In genomic region chr3:15535757-15536156, GRCh38 we compare ENCODE assay signal across 11 cellular contexts. TPM values are rescaled to one million over a fixed set of nuclear protein-coding genes. Genes with fewer than 3 reads are reported as not detected.
DNase-seq lines count a peak whose midpoint lies in the region; ATAC-seq and TF ChIP-seq lines count a peak whose summit lies in the region.
"Had no signal": no experiment of that assay in that cellular context is flagged by ENCODE, and none has a peak within 500 bp of the region (broad histone marks: within the 10 kb centered on the region; RNA-seq: fewer than 3 reads in every experiment).

No MANE protein-coding gene starts in this region.

- peaks cover 10% of the 10 kb centered on the region for H3K36me3 Mint-ChIP-seq in effector memory CD8-positive, alpha-beta T cell (ENCODE audit: insufficient read depth)

- intact Hi-C loops in colonic mucosa (cut with DNase I), result no loop called here

- no peak overlapping the region for H3K9ac ChIP-seq in colonic mucosa (ENCODE audit: low read depth in 2 of 2, low read length in 2 of 2)

- no peak overlapping the region for H3K4me3 ChIP-seq in HEK293 (ENCODE audit: low read depth, low read length)
- no peak overlapping the region for H3K4me3 ChIP-seq in colonic mucosa

- peak overlapping the region; percentile 72 to 89 for H3K4me3 Mint-ChIP-seq in effector memory CD8-positive, alpha-beta T cell

- peaks cover 53 to 65% of the 10 kb centered on the region in 2 donors for H3K4me1 Mint-ChIP-seq in effector memory CD8-positive, alpha-beta T cell (ENCODE audit: low read depth in 2 of 2)

- no peaks in the 10 kb centered on the region for H3K9me3 Mint-ChIP-seq in effector memory CD8-positive, alpha-beta T cell

- CTCF ChIA-PET in HEK293 (lab: Yijun Ruan, JAX), result interaction anchor here (1.7 kb wide), 1 partner anchor 100 kb away, joined by 3 read pairs; no protein-coding TSS in a partner anchor

- H3K4me1 ChIP-seq in HEK293 (ENCODE audit: control insufficient read depth, insufficient read depth, low read length), result no peaks in the 10 kb centered on the region
- H3K4me1 ChIP-seq in colonic mucosa, result no peaks in the 10 kb centered on the region

- H3K27ac Mint-ChIP-seq in effector memory CD8-positive, alpha-beta T cell, result peak overlapping the region; percentile 80 to 98

- H3K27me3 Mint-ChIP-seq in effector memory CD8-positive, alpha-beta T cell, result no peaks in the 10 kb centered on the region

- peak; percentile 89 for ATAC-seq in effector memory CD8-positive, alpha-beta T cell (replicated peaks)
- ATAC-seq in GM21576 (IDR thresholded peaks at IDR 0.05; ENCODE audit: unreplicated experiment), result no peak

- H3K27ac ChIP-seq in HEK293 (ENCODE audit: extremely low read depth, low read depth, low read length), result no peak overlapping the region
- H3K27ac ChIP-seq in colonic mucosa, result no peak overlapping the region

- H3K36me3 ChIP-seq in HEK293 (ENCODE audit: control insufficient read depth in 2 of 2, insufficient read depth in 1 of 2, low read length in 2 of 2) (no peaks in the 10 kb centered on the region), colonic mucosa (no peaks in the 10 kb centered on the region)

- no peaks in the 10 kb centered on the region for H3K9me3 ChIP-seq in HEK293 (ENCODE audit: control insufficient read depth, insufficient read depth, low read depth, low read length)
- no peaks in the 10 kb centered on the region for H3K9me3 ChIP-seq in colonic mucosa

- DNase-seq in activated CD4-positive, alpha-beta T cell treated with anti-CD3 and anti-CD28 coated beads, Interleukin-2, amount 50 U/mL, for 48 hours, result peak; percentile 47 to 59
- DNase-seq in effector memory CD8-positive, alpha-beta T cell, result no peak
- DNase-seq in stimulated activated CD4-positive, alpha-beta T cell treated with anti-CD3 and anti-CD28 coated beads, TNF-alpha, amount 100 ng/mL, for 4 hours (ENCODE audit: low read depth in 3 of 3), result peak in 2 of 3 experiments; percentile 27 to 37
- DNase-seq in iPS-NIHi11 (ENCODE audit: low spot score) (no peak), colonic mucosa (no peak), amygdala (lab: John Stamatoyannopoulos, UW) (no peak)
- DNase-seq: anterior cingulate cortex, NCI-H1105, SIG-M5 had no signal

- no peaks in the 10 kb centered on the region for H3K27me3 ChIP-seq in colonic mucosa

- TF ChIP-seq CTCF in HEK293 (tag by site-specific recombination; IDR thresholded peaks at IDR 0.05), result no peak
- no peak for TF ChIP-seq CTCF in colonic mucosa (IDR thresholded peaks at IDR 0.05)

- POLR2A ChIA-PET in HEK293 (lab: Yijun Ruan, JAX), result no interaction called here

TF ChIP-seq in HEK293, 187 proteins besides CTCF, POLR2A, EP300 and RAD21:
- TF ChIP-seq GFI1B (tag by site-specific recombination; IDR thresholded peaks at IDR 0.05) (no peak), ZNF549 (tag by site-specific recombination; IDR thresholded peaks at IDR 0.05) (no peak), ZNF157 (tag by site-specific recombination; IDR thresholded peaks at IDR 0.05) (no peak), ZNF239 (tag by site-specific recombination; IDR thresholded peaks at IDR 0.05) (no peak), EGR2 (tag by site-specific recombination; IDR thresholded peaks at IDR 0.05; ENCODE audit: low read depth) (peak; percentile 21; the same call in 1 of the 2 replicates), SETDB1 (IDR thresholded peaks at IDR 0.05; ENCODE audit: insufficient read length, low read length) (no peak)
TF ChIP-seq in HEK293: peak in this region for 1.

RNA-seq across cellular contexts. Expression of gene COLQ, which starts 14.3 kb away (rescaled TPM):
- under 1 TPM; 0.79 to 0.85 TPM for total RNA-seq in colonic mucosa

Comparison
In these comparisons a context has a peak if more than half of its experiments do, and no peak if none do; other contexts are left out.
1. DNase-seq: peak in activated CD4-positive, alpha-beta T cell treated with anti-CD3 and anti-CD28 coated beads, Interleukin-2, amount 50 U/mL, for 48 hours (2 of 2) and stimulated activated CD4-positive, alpha-beta T cell treated with anti-CD3 and anti-CD28 coated beads, TNF-alpha, amount 100 ng/mL, for 4 hours (2 of 3); none in effector memory CD8-positive, alpha-beta T cell (0 of 3), iPS-NIHi11 (single experiment), colonic mucosa (single experiment) and amygdala (0 of 56).